Comparison of ENCODE assay signal across 1 cellular context in the genomic region with DNA sequence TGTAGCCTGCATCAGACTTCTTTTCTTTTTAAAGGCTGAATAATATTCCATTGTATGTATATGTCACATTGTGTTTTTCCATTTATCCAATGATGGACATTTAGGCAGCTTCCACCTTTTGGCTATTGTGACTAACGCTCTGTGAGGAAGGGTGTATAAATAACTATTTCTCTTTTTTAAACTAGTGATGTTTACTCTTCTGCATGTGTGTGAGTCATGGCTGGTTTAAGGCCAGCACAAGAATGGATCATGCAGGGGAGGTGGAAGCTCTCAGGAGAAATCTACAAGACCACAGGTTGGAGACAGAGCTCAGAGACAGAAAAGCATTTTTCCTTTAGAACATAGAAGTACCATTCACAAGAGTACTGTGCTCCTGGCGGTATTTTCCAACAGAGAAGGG.
TF ChIP-seq lines count a peak whose summit lies in the region.

No MANE protein-coding gene starts in this region.

TF ChIP-seq in WTC11, 78 proteins besides CTCF, POLR2A, EP300 and RAD21 (continued from another document):
- TF ChIP-seq ZSCAN18 (CRISPR knock-in tag; IDR thresholded peaks at IDR 0.05) (no peak), ZNF423 (CRISPR knock-in tag; IDR thresholded peaks at IDR 0.05) (no peak), ZBTB43 (CRISPR knock-in tag; IDR thresholded peaks at IDR 0.05) (no peak), ELF4 (CRISPR knock-in tag; IDR thresholded peaks at IDR 0.05; ENCODE audit: low read depth) (no peak), ZNF281 (CRISPR knock-in tag; IDR thresholded peaks at IDR 0.05) (no peak), ESRRA (CRISPR knock-in tag; IDR thresholded peaks at IDR 0.05; ENCODE audit: borderline replicate concordance) (no peak), ZNF121 (CRISPR knock-in tag; IDR thresholded peaks at IDR 0.05) (no peak), EMX1 (CRISPR knock-in tag; IDR thresholded peaks at IDR 0.05) (no peak), MXD4 (CRISPR knock-in tag; IDR thresholded peaks at IDR 0.05; ENCODE audit: borderline replicate concordance) (no peak)
- TF ChIP-seq, protein P1, sequence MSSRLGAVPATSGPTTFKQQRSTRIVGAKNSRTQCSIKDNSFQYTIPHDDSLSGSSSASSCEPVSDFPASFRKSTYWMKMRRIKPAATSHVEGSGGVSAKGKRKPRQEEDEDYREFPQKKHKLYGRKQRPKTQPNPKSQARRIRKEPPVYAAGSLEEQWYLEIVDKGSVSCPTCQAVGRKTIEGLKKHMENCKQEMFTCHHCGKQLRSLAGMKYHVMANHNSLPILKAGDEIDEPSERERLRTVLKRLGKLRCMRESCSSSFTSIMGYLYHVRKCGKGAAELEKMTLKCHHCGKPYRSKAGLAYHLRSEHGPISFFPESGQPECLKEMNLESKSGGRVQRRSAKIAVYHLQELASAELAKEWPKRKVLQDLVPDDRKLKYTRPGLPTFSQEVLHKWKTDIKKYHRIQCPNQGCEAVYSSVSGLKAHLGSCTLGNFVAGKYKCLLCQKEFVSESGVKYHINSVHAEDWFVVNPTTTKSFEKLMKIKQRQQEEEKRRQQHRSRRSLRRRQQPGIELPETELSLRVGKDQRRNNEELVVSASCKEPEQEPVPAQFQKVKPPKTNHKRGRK (CRISPR knock-in tag; IDR thresholded peaks at IDR 0.05; ENCODE audit: borderline replicate concordance) = no peak
- TF ChIP-seq, protein P2, sequence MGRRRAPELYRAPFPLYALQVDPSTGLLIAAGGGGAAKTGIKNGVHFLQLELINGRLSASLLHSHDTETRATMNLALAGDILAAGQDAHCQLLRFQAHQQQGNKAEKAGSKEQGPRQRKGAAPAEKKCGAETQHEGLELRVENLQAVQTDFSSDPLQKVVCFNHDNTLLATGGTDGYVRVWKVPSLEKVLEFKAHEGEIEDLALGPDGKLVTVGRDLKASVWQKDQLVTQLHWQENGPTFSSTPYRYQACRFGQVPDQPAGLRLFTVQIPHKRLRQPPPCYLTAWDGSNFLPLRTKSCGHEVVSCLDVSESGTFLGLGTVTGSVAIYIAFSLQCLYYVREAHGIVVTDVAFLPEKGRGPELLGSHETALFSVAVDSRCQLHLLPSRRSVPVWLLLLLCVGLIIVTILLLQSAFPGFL (CRISPR knock-in tag; IDR thresholded peaks at IDR 0.05; ENCODE audit: borderline replicate concordance) = no peak
